Comparison of ENCODE assay signal across 1 cellular context in the genomic region with DNA sequence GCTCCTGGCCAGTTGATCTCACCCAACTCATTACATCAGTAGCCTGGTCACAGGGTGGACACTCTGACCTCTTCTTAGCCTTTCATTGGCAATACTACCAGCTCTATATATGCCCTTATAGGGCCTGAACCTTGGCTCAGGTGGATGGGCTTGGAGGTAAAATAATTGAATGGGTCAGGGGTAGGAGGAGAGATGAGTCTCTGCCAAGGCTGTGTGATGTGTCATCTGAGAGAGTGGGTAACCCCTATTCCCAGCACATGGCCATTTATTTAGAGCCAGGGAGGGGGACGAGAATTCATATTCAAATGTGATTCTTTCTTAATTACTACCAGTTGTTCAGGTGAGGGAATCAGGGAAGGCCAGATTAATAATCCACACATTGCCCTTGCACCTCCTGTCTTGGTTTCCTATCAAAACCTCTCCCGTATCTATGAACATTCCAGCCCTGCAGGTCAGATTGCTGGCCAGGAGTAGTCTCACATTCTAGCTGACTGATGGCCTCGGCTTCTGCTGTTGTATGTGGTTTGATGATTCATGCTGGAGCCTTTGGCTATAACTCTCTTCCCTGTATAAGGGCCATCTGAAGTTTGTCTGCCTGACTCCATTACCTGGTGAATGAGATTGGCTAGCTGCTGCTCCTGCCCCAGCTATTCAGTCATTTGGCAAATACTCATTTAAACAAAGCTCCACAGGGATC.
TF ChIP-seq lines count a peak whose summit lies in the region.

No MANE protein-coding gene starts in this region.

TF ChIP-seq in HCT116, 20 proteins besides CTCF, POLR2A, EP300 and RAD21:
- TF ChIP-seq FOSL1 (IDR thresholded peaks at IDR 0.05; ENCODE audit: low read depth): peak; percentile 55; the same call in 1 of the 2 replicates
- no peak for TF ChIP-seq SIN3A (IDR thresholded peaks at IDR 0.05; ENCODE audit: low read depth)
- peak; percentile 32; the same call in 1 of the 2 replicates for TF ChIP-seq SP1 (IDR thresholded peaks at IDR 0.05; ENCODE audit: low read depth)
- TF ChIP-seq CBX3 (IDR thresholded peaks at IDR 0.05; ENCODE audit: low read depth): peak; percentile 42; the same call in 1 of the 2 replicates
- TF ChIP-seq ZNF274 (IDR thresholded peaks at IDR 0.05; ENCODE audit: low read depth, low read length): no peak
- TF ChIP-seq JUND (IDR thresholded peaks at IDR 0.05): peak; percentile 62
- TF ChIP-seq, protein P1, sequence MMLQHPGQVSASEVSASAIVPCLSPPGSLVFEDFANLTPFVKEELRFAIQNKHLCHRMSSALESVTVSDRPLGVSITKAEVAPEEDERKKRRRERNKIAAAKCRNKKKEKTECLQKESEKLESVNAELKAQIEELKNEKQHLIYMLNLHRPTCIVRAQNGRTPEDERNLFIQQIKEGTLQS (IDR thresholded peaks at IDR 0.05): no peak
- peak; percentile 10; the same call in 1 of the 2 replicates for TF ChIP-seq MAX (IDR thresholded peaks at IDR 0.05)
- TF ChIP-seq YY1 (IDR thresholded peaks at IDR 0.05; ENCODE audit: extremely low read depth, insufficient replicate concordance, low read depth, low read length): no peak
- no peak for TF ChIP-seq EZH2 (IDR thresholded peaks at IDR 0.05)
- no peak for TF ChIP-seq TCF7L2 (IDR thresholded peaks at IDR 0.05; ENCODE audit: borderline replicate concordance, extremely low read depth, insufficient read depth, insufficient read length)
- no peak for TF ChIP-seq POLR2AphosphoS5 (IDR thresholded peaks at IDR 0.05; ENCODE audit: low read depth, low read length)
- TF ChIP-seq EZH2phosphoT487 (IDR thresholded peaks at IDR 0.05; ENCODE audit: borderline replicate concordance): no peak
